ENCODE assay signal across 7 cellular contexts in the genomic region with DNA sequence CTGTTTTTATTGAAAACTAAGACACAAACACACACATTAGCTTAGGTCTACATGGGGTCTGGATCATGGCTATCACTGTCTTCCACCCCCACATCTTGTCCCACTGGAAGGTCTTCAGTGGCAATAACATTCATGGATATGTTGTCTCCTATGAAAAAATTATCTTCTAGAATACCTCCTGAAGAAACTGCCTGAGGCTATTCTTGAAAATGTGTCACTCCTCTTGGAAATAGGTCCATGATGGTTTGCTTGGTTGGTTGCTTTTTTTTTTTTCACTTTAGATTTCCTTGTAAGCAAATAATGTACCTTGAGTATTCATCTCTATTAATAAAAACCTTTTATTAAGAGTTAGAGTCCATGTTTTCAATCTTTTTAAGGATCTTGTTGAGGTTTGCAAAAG.
"Had no signal": no experiment of that assay in that cellular context is flagged by ENCODE, and none has a peak within 500 bp of the region (broad histone marks: within the 10 kb centered on the region; RNA-seq: fewer than 3 reads in every experiment).

No MANE protein-coding gene starts in this region.

- H3K9me3 ChIP-seq: HAP-1 had no signal

- H3K36me3 ChIP-seq: HAP-1 had no signal

- H2AFZ ChIP-seq: GM23248 had no signal

- H3K4me3 ChIP-seq: GM23248, HAP-1 had no signal

- H3K27ac ChIP-seq: GM23248, HL-60 had no signal

- H3K4me1 ChIP-seq: HAP-1 had no signal

- DNase-seq: GM23248, GOT3, H7, HFFc6 had no signal

- FAIRE-seq: HepG2 had no signal

- H3K9ac ChIP-seq: GM23248 had no signal
